8 cellular contexts compared by ENCODE assay signal in the genomic region with DNA sequence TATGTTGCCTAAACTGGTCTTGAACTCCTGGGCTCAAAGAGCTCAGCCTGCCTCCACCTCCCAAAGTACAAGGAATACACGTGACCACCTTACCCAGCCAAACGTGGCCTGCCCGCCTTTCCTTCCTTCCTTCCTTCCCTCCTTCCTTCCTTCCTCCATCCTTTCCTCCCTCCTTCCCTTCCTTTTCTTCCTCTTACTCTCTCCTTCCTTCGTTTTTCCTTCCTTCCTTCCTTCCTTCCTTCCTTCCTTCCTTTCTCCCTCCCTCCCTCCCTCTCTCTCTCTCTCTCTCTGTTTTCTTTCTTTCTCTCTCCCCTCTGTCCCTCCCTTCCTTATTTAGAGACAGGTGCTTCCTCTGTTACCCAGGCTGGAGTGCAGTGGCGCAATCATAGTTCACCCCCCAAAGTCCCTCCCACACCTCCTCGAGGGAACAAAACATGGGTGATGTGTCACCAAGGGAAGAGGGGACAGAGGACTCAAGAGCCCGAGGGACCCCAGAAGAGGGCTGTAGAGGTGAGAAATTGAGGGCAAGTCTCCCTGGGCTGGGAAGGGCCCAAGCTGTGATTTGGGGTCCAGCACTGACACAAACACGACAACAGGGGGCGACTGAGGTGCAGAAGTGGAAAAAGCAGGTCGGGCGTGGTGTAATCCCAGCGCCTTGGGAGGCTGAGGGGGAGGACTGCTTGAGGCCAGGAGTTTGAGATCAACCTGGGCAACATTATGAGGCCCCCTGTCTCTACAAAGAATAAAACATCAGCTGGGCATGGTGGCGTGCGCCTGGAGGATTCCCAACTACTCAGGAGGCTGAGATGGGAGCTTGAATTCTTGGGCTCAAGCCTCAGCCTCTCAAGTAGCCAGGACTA. TPM values are rescaled to one million over a fixed set of nuclear protein-coding genes. Genes with fewer than 3 reads are reported as not detected.
A peak's percentile ranks its signal among the peaks of the same experiment; 100 is the strongest.
DNase-seq lines count a peak whose midpoint lies in the region; ATAC-seq and TF ChIP-seq lines count a peak whose summit lies in the region.

No MANE protein-coding gene starts in this region.

- no peak overlapping the region for H4K8ac ChIP-seq in IMR-90 (ENCODE audit: low read depth in 2 of 2, low read length in 2 of 2)

- no peak overlapping the region; the same call in 1 of the 2 replicates for H2AK5ac ChIP-seq in IMR-90 (ENCODE audit: low read depth, low read length)

- H3K9me3 ChIP-seq in IMR-90 (ENCODE audit: control insufficient read depth, insufficient read depth, low read length) (no peaks in the 10 kb centered on the region), adrenal gland (replicated peaks in 1 of 3) (no peaks in the 10 kb centered on the region)

- intact Hi-C loops in IMR-90 (cut with micrococcal nuclease) (no loop called here), adrenal gland (cut with DNase I) (loop anchor here (5.0 kb wide), 1 partner anchor 53 kb away; a partner anchor contains a TSS)

- peaks cover 20% of the 10 kb centered on the region for H3K4me1 ChIP-seq in IMR-90 (ENCODE audit: control insufficient read depth, insufficient read depth, low read length)
- H3K4me1 ChIP-seq in adrenal gland (replicated peaks in 1 of 2): peaks cover 25 to 36% of the 10 kb centered on the region in 2 donors

- peaks cover 0 to 12% of the 10 kb centered on the region in 2 experiments; a peak in 1 of 4 replicates for H3K79me1 ChIP-seq in IMR-90 (ENCODE audit: low read depth in 1 of 2, low read length in 2 of 2)

- in situ Hi-C loops in IMR-90 (cut with MboI; ENCODE audit: low sequenced_read_pairs): no loop called here

- H4K5ac ChIP-seq in IMR-90 (ENCODE audit: low read depth, low read length): no peak overlapping the region

- CTCF ChIA-PET in IMR-90 (lab: Yijun Ruan, JAX): interaction anchor here (0.7 to 3.4 kb wide), 5 partner anchors 13 to 79 kb away, joined by 3 to 21 read pairs (median 3); a partner anchor contains a TSS

- POLR2A ChIA-PET in IMR-90 (lab: Charles Lee; ENCODE audit: unreplicated experiment): no interaction called here

- DNase-seq in DMS 273 treated with DMSO at 0.1 percent for 48 hours (lab: John Stamatoyannopoulos, UW) (peak; percentile 38), IMR-90 (peak; percentile 52), SKM-1 (lab: John Stamatoyannopoulos, UW; ENCODE audit: unreplicated experiment) (peak; percentile 53), adrenal gland (peak; percentile 68 to 87 (median 79)), iPS-NIHi11 (ENCODE audit: low spot score) (peak; percentile 58)
- peak; percentile 30 to 49 for DNase-seq in stimulated activated CD4-positive, alpha-beta T cell treated with anti-CD3 and anti-CD28 coated beads, Interleukin-15, amount 100 ng/mL, for 48 hours (ENCODE audit: low read depth in 2 of 2)

- H3K36me3 ChIP-seq in IMR-90 (ENCODE audit: control insufficient read depth, insufficient read depth, low read length) (peaks cover 7% of the 10 kb centered on the region; the same call in 1 of the 2 replicates), adrenal gland (replicated peaks in 1 of 2) (no peaks in the 10 kb centered on the region)

- H3K23ac ChIP-seq in IMR-90 (ENCODE audit: low read depth, low read length): no peak overlapping the region

- WGBS in IMR-90 (ENCODE audit: extremely low coverage in 2 of 2, insufficient read length in 1 of 2), 2 experiments: 23% methylated on average over 9 of the region's 14 CpGs; no CpG with 5 or more reads in 1 of the 2 experiments
- 20 to 21% (median 20%) methylated on average over 14 of the region's 14 CpGs for WGBS in adrenal gland, 4 donors

- H2AK9ac ChIP-seq in IMR-90 (replicated peaks; ENCODE audit: low read depth, low read length, poor library complexity): peak overlapping the region; percentile 83

- H2BK20ac ChIP-seq in IMR-90 (ENCODE audit: low read depth, low read length): no peak overlapping the region

- H3K4me3 ChIP-seq in IMR-90 (ENCODE audit: insufficient read depth, low read depth, low read length): no peak overlapping the region
- no peak overlapping the region for H3K4me3 ChIP-seq in adrenal gland

- 0 out of 2 replicates have a peak, but pooled peaks cover 12% of the 10 kb centered on the region for H4K20me1 ChIP-seq in IMR-90 (ENCODE audit: insufficient read depth, low read length)

- dilution Hi-C loops in IMR-90 (cut with HindIII; ENCODE audit: low sequenced_read_pairs, unreplicated experiment): no loop called here

- no peak for TF ChIP-seq POLR2A in IMR-90 (IDR thresholded peaks at IDR 0.05; ENCODE audit: low read depth, low read length)
- TF ChIP-seq POLR2A in adrenal gland (IDR thresholded peaks at IDR 0.05): no peak

- H3K18ac ChIP-seq in IMR-90 (ENCODE audit: low read depth, low read length): no peak overlapping the region

- H4K91ac ChIP-seq in IMR-90 (ENCODE audit: insufficient read depth, low read depth, low read length): no peak overlapping the region

- H3K27ac ChIP-seq in IMR-90 (ENCODE audit: insufficient read depth, low read length): no peak overlapping the region
- no peak overlapping the region for H3K27ac ChIP-seq in adrenal gland

- H2AFZ ChIP-seq in IMR-90 (replicated peaks; ENCODE audit: low read length, poor library complexity): peak overlapping the region; percentile 6

- H3K9me1 ChIP-seq in IMR-90 (ENCODE audit: insufficient read depth, low read length): no peaks in the 10 kb centered on the region

- no peak overlapping the region for H3K4ac ChIP-seq in IMR-90 (ENCODE audit: low read depth, low read length)

- peak; percentile 63 for TF ChIP-seq CTCF in IMR-90 (conservative IDR thresholded peaks at IDR 0.05; ENCODE audit: low read depth, low read length)
- TF ChIP-seq CTCF in adrenal gland (IDR thresholded peaks at IDR 0.05): peak; percentile 55 to 91 (median 80)

- no peak overlapping the region for H3K4me2 ChIP-seq in IMR-90 (ENCODE audit: low read depth, low read length)

- H3K56ac ChIP-seq in IMR-90 (ENCODE audit: extremely low read depth, insufficient read depth, low read length): no peak overlapping the region

- no peak overlapping the region for H3K14ac ChIP-seq in IMR-90 (replicated peaks; ENCODE audit: low read depth, low read length)

- no peak overlapping the region for H2BK15ac ChIP-seq in IMR-90 (ENCODE audit: low read depth, low read length)

- no peak overlapping the region for H2BK120ac ChIP-seq in IMR-90 (ENCODE audit: low read depth, low read length)

- no peak overlapping the region for H2BK5ac ChIP-seq in IMR-90 (ENCODE audit: low read depth, low read length, poor library complexity, severe bottlenecking)

- ATAC-seq in IMR-90 (ENCODE audit: low read depth): peak; percentile 32
- ATAC-seq in HG02870 (IDR thresholded peaks at IDR 0.05; ENCODE audit: unreplicated experiment): no peak
- ATAC-seq in HG02610 (IDR thresholded peaks at IDR 0.05; ENCODE audit: unreplicated experiment): no peak

- peak; percentile 58 for TF ChIP-seq RAD21 in IMR-90 (IDR thresholded peaks at IDR 0.05; ENCODE audit: low read length)

- H3K27me3 ChIP-seq in IMR-90 (ENCODE audit: control insufficient read depth, insufficient read depth, low read length) (no peaks in the 10 kb centered on the region; the same call in 1 of the 2 replicates), adrenal gland (no peaks in the 10 kb centered on the region)

- no peak overlapping the region for H3K9ac ChIP-seq in IMR-90 (ENCODE audit: low read depth, low read length)

- no TSS peak for BruUV-seq in IMR-90 (replicated peaks; lab: Mats Ljungman, UMichigan)

TF ChIP-seq in IMR-90, 13 proteins besides CTCF, POLR2A, EP300 and RAD21:
- TF ChIP-seq CEBPB (IDR thresholded peaks at IDR 0.05; ENCODE audit: low read depth, low read length) (peak; percentile 50), MAZ (IDR thresholded peaks at IDR 0.05; ENCODE audit: borderline replicate concordance, low read depth, low read length) (0 out of 2 replicates have a peak, but pooled peaks have one; percentile 14), FOS (IDR thresholded peaks at IDR 0.05; ENCODE audit: low read depth, low read length) (no peak), CHD1 (IDR thresholded peaks at IDR 0.05; ENCODE audit: low read depth, low read length) (no peak), NFE2L2 (IDR thresholded peaks at IDR 0.05; ENCODE audit: low read depth, low read length) (no peak), SMC3 (IDR thresholded peaks at IDR 0.05; ENCODE audit: low read depth, low read length) (peak; percentile 52)
- TF ChIP-seq, protein P1, sequence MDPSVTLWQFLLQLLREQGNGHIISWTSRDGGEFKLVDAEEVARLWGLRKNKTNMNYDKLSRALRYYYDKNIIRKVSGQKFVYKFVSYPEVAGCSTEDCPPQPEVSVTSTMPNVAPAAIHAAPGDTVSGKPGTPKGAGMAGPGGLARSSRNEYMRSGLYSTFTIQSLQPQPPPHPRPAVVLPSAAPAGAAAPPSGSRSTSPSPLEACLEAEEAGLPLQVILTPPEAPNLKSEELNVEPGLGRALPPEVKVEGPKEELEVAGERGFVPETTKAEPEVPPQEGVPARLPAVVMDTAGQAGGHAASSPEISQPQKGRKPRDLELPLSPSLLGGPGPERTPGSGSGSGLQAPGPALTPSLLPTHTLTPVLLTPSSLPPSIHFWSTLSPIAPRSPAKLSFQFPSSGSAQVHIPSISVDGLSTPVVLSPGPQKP (IDR thresholded peaks at IDR 0.05; ENCODE audit: borderline replicate concordance, low read depth, low read length): no peak

RNA-seq across cellular contexts. Expression of a gene that starts 28.1 kb away (rescaled TPM):
- 35.0 and 36.4 TPM in 2 replicates for total RNA-seq in IMR-90 (2012; rRNA removed)
- polyA plus RNA-seq in IMR-90 (2012; rRNA removed): 34.5 and 35.0 TPM in 2 replicates
- polyA plus RNA-seq in IMR-90 (2012; cell fraction: cytosol; rRNA removed): 21.0 and 41.2 TPM in 2 replicates
- 49.9 and 59.2 TPM in 2 replicates for polyA plus RNA-seq in IMR-90 (2012; cell fraction: nucleus; rRNA removed; ENCODE audit: low replicate concordance)
- total RNA-seq in adrenal gland: 100 to 1,000 TPM in 6 of 8 donors, 10 to 100 TPM in 2; 91.3 to 188 (median 116) TPM
- 10 to 100 TPM; 31.5 to 67.3 (median 37.2) TPM for polyA plus RNA-seq in adrenal gland

RNA-seq across cellular contexts. Expression of a gene that starts 53.2 kb away (rescaled TPM):
- 3.3 and 4.5 TPM in 2 replicates for total RNA-seq in IMR-90 (2012; rRNA removed)
- polyA plus RNA-seq in IMR-90 (2012; rRNA removed): 16.2 and 17.7 TPM in 2 replicates
- 11.9 and 20.8 TPM in 2 replicates for polyA plus RNA-seq in IMR-90 (2012; cell fraction: cytosol; rRNA removed)
- 49.4 and 99.1 TPM in 2 replicates for polyA plus RNA-seq in IMR-90 (2012; cell fraction: nucleus; rRNA removed; ENCODE audit: low replicate concordance)
- total RNA-seq in adrenal gland: 10 to 100 TPM in 7 of 8 donors, 1 to 10 TPM in 1; 8.0 to 35.1 (median 20.2) TPM
- 10 to 100 TPM in 2 of 3 donors, 1 to 10 TPM in 1; 6.1 to 60.3 (median 34.6) TPM for polyA plus RNA-seq in adrenal gland
